ENCODE assay signal across 8 cellular contexts in genomic region chr15:90531147-90531546, GRCh38. TPM values are rescaled to one million over a fixed set of nuclear protein-coding genes. Genes with fewer than 3 reads are reported as not detected.
DNase-seq lines count a peak whose midpoint lies in the region; ATAC-seq and TF ChIP-seq lines count a peak whose summit lies in the region.

No MANE protein-coding gene starts in this region.

- peak overlapping the region; percentile 90 for H3K4me3 ChIP-seq in GM12875 (ENCODE audit: low read depth, low read length)
- peak overlapping the region; percentile 98 for H3K4me3 ChIP-seq in RWPE2 (ENCODE audit: severe bottlenecking)
- H3K4me3 ChIP-seq in foreskin fibroblast (ENCODE audit: low read depth in 1 of 2, low read length in 2 of 2), result peak overlapping the region; percentile 87 to 89
- peak overlapping the region; percentile 82 for H3K4me3 ChIP-seq in skeletal muscle satellite cell (ENCODE audit: low read length)

- H3K27ac ChIP-seq in RWPE2 (ENCODE audit: poor library complexity, severe bottlenecking), result no peak overlapping the region

- H3K9me3 ChIP-seq in RWPE2 (ENCODE audit: severe bottlenecking), result no peaks in the 10 kb centered on the region
- no peaks in the 10 kb centered on the region for H3K9me3 ChIP-seq in skeletal muscle satellite cell (replicated peaks; ENCODE audit: low read length)

- H3K4me1 ChIP-seq in RWPE2 (ENCODE audit: insufficient read depth, poor library complexity, severe bottlenecking), result peaks cover 7% of the 10 kb centered on the region
- H3K4me1 ChIP-seq in skeletal muscle satellite cell (ENCODE audit: control insufficient read depth, insufficient read depth, low read length), result peaks cover 14% of the 10 kb centered on the region

- H3K9ac ChIP-seq in skeletal muscle satellite cell (ENCODE audit: low read depth, low read length), result peak overlapping the region; percentile 90

- H3K36me3 ChIP-seq in RWPE2 (ENCODE audit: low read depth) (no peaks in the 10 kb centered on the region), skeletal muscle satellite cell (ENCODE audit: insufficient read depth, low read length) (no peaks in the 10 kb centered on the region)

- no peaks in the 10 kb centered on the region for H3K27me3 ChIP-seq in RWPE2 (ENCODE audit: insufficient read depth, poor library complexity, severe bottlenecking)
- no peaks in the 10 kb centered on the region for H3K27me3 ChIP-seq in skeletal muscle satellite cell (ENCODE audit: control insufficient read depth, insufficient read depth, low read length)

- no peak for ATAC-seq in RWPE2 (ENCODE audit: low read depth)
- ATAC-seq in HG02840 (IDR thresholded peaks at IDR 0.05; ENCODE audit: low FRiP score, unreplicated experiment), result no peak

- no peak for TF ChIP-seq CTCF in GM12875 (IDR thresholded peaks at IDR 0.05; ENCODE audit: borderline replicate concordance, insufficient read depth, low read depth, low read length)
- TF ChIP-seq CTCF in RWPE2 (IDR thresholded peaks at IDR 0.05; ENCODE audit: poor library complexity, severe bottlenecking), result no peak
- TF ChIP-seq CTCF in foreskin fibroblast (IDR thresholded peaks at IDR 0.05; ENCODE audit: low read depth, low read length), result no peak

- DNase-seq in RWPE2 (ENCODE audit: low spot score) (no peak), foreskin fibroblast (peak in 1 of 2 donors; percentile 24), NCI-H1694 treated with DMSO at 0.1 percent for 48 hours (lab: John Stamatoyannopoulos, UW) (no peak), NCI-H1092 (lab: John Stamatoyannopoulos, UW) (no peak), NCI-H524 treated with DMSO at 0.1 percent for 48 hours (lab: John Stamatoyannopoulos, UW) (no peak)

- peak overlapping the region; percentile 92 for H3K4me2 ChIP-seq in skeletal muscle satellite cell (ENCODE audit: low read length)

RNA-seq across cellular contexts. Expression of gene CRTC3, which starts 1.4 kb away (rescaled TPM):
- 10.9 and 11.6 TPM in 2 replicates for total RNA-seq in skeletal muscle satellite cell (2012; rRNA removed)
